Comparison of ENCODE assay signal across 10 cellular contexts in the genomic region with DNA sequence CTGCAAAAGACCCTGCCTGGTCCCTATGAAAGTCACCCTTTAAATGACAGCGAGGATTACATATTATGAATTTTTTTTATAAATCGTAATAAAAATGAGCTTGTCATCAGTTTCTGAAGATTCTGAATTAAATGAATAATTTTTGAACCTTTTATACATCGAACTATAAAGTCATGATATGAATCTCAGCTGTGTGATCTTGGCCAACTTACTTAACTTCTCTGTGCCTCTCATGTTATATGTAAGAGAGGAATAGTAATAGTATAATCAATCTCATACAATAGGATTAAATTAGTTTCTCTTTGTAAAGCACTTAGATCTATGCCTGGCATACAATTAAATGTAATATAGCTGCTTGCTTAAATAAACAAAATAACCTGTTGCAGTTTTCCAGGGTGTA. TPM values are rescaled to one million over a fixed set of nuclear protein-coding genes. Genes with fewer than 3 reads are reported as not detected.
"Had no signal": no experiment of that assay in that cellular context is flagged by ENCODE, and none has a peak within 500 bp of the region (broad histone marks: within the 10 kb centered on the region; RNA-seq: fewer than 3 reads in every experiment).

No MANE protein-coding gene starts in this region.

- H3K9ac ChIP-seq: KMS-11 had no signal

- H3K27ac ChIP-seq: HL-60, KMS-11 had no signal

- DNase-seq: IMR-90, KBM-7, KG1 had no signal

- H3K36me3 Mint-ChIP-seq: IgD-negative memory B cell had no signal

- ATAC-seq: HepG2 had no signal

- H3K4me3 Mint-ChIP-seq: IgD-negative memory B cell had no signal

- H3K4me2 ChIP-seq: KMS-11 had no signal

- FAIRE-seq: HepG2, HTR-8/SVneo had no signal

- H3K9me3 Mint-ChIP-seq: IgD-negative memory B cell had no signal

- H3K27ac Mint-ChIP-seq: IgD-negative memory B cell had no signal

RNA-seq across cellular contexts. Expression of a gene that starts 5.3 kb away (rescaled TPM):
- total RNA-seq: HT-29, HT1080, IMR-90 had no signal
- polyA plus RNA-seq: IgD-negative memory B cell had no signal
